In genomic region chr9:133235549-133236222, GRCh38 we compare ENCODE assay signal across 1 cellular context.
A peak's percentile ranks its signal among the peaks of the same experiment; 100 is the strongest.
TF ChIP-seq lines count a peak whose summit lies in the region.

No MANE protein-coding gene starts in this region.

TF ChIP-seq in K562, 482 proteins besides CTCF, POLR2A, EP300 and RAD21:
- TF ChIP-seq ZNF263 (CRISPR knock-in tag; IDR thresholded peaks at IDR 0.05; ENCODE audit: borderline replicate concordance) (peak; percentile 50; the same call in 1 of the 2 replicates), ZMIZ1 (IDR thresholded peaks at IDR 0.05; ENCODE audit: low read depth in 2 of 2, low read length in 2 of 2) (no peak), TCF15 (CRISPR knock-in tag; IDR thresholded peaks at IDR 0.05) (no peak), TBL1XR1 (IDR thresholded peaks at IDR 0.05; ENCODE audit: low read length in 2 of 2) (no peak)
